2 cellular contexts compared by ENCODE assay signal in the genomic region with DNA sequence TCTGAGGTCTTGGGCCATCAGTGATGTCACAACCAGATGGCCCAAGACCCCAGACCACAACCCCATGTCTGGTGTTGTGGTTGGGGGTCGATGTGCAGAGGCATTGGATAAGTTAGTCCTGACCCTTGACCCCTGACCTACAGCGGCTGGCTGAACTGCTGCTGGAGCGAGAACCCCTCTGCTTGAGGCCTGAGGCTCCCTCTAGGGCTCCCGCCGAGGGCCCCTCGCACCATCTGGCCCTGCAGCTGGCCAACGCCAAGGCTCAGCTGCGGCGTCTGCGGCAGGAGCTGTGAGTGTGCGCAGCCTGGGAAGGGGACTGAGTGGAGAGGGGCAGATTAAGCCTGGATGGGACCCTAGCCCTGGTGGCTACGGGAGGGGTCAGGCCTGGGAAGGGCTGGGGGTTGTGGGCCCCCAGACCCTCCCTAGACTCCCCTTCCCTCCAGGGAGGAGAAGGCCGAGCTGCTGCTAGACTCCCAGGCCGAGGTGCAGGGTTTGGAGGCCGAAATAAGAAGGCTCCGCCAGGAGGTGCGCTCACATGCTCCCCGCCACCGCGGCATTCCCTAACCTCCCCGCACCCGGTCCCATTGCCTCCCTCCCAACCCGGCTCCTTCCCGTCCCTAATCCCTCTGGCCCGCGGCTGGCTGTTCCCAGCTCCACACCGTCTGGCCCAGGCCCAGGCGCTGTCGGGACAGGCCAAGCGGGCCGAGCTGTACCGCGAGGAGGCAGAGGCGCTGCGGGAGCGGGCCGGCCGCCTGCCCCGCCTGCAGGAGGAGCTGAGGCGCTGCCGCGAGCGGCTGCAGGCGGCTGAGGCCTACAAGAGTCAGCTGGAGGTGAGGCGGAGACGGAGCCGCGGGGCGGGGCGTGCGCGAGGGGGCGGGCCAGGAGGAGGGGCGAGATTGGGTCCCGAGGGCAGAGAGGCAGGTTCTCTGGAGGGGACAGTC.
TF ChIP-seq lines count a peak whose summit lies in the region.

No MANE protein-coding gene starts in this region.

TF ChIP-seq in SK-N-SH, 30 proteins besides CTCF, POLR2A, EP300 and RAD21:
- TF ChIP-seq GATA2 (CRISPR knock-in tag; IDR thresholded peaks at IDR 0.05) (no peak), RXRA (IDR thresholded peaks at IDR 0.05; ENCODE audit: borderline replicate concordance, low read depth) (no peak), YY1 (IDR thresholded peaks at IDR 0.05; ENCODE audit: low read depth) (no peak), GABPA (IDR thresholded peaks at IDR 0.05; ENCODE audit: low read depth) (no peak), SMC3 (IDR thresholded peaks at IDR 0.05; ENCODE audit: low read depth, low read length) (no peak), RFX5 (IDR thresholded peaks at IDR 0.05; ENCODE audit: low read length) (no peak), CHD2 (IDR thresholded peaks at IDR 0.05; ENCODE audit: low read length, partially characterized antibody) (no peak), EZH2phosphoT487 (IDR thresholded peaks at IDR 0.05; ENCODE audit: borderline replicate concordance, low read depth) (no peak), TCF12 (IDR thresholded peaks at IDR 0.05) (no peak), MEF2A (IDR thresholded peaks at IDR 0.05; ENCODE audit: borderline replicate concordance, low read depth) (no peak), ELF1 (IDR thresholded peaks at IDR 0.05) (no peak), MXI1 (IDR thresholded peaks at IDR 0.05; ENCODE audit: low read depth, low read length) (no peak), TEAD4 (IDR thresholded peaks at IDR 0.05; ENCODE audit: borderline replicate concordance, insufficient read depth) (no peak)
- TF ChIP-seq, protein P1, sequence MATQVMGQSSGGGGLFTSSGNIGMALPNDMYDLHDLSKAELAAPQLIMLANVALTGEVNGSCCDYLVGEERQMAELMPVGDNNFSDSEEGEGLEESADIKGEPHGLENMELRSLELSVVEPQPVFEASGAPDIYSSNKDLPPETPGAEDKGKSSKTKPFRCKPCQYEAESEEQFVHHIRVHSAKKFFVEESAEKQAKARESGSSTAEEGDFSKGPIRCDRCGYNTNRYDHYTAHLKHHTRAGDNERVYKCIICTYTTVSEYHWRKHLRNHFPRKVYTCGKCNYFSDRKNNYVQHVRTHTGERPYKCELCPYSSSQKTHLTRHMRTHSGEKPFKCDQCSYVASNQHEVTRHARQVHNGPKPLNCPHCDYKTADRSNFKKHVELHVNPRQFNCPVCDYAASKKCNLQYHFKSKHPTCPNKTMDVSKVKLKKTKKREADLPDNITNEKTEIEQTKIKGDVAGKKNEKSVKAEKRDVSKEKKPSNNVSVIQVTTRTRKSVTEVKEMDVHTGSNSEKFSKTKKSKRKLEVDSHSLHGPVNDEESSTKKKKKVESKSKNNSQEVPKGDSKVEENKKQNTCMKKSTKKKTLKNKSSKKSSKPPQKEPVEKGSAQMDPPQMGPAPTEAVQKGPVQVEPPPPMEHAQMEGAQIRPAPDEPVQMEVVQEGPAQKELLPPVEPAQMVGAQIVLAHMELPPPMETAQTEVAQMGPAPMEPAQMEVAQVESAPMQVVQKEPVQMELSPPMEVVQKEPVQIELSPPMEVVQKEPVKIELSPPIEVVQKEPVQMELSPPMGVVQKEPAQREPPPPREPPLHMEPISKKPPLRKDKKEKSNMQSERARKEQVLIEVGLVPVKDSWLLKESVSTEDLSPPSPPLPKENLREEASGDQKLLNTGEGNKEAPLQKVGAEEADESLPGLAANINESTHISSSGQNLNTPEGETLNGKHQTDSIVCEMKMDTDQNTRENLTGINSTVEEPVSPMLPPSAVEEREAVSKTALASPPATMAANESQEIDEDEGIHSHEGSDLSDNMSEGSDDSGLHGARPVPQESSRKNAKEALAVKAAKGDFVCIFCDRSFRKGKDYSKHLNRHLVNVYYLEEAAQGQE (IDR thresholded peaks at IDR 0.05; ENCODE audit: low read depth, low read length) = no peak
- TF ChIP-seq, protein P2, sequence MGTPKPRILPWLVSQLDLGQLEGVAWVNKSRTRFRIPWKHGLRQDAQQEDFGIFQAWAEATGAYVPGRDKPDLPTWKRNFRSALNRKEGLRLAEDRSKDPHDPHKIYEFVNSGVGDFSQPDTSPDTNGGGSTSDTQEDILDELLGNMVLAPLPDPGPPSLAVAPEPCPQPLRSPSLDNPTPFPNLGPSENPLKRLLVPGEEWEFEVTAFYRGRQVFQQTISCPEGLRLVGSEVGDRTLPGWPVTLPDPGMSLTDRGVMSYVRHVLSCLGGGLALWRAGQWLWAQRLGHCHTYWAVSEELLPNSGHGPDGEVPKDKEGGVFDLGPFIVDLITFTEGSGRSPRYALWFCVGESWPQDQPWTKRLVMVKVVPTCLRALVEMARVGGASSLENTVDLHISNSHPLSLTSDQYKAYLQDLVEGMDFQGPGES (IDR thresholded peaks at IDR 0.05; ENCODE audit: low read depth, low read length) = no peak
- TF ChIP-seq, protein P3, sequence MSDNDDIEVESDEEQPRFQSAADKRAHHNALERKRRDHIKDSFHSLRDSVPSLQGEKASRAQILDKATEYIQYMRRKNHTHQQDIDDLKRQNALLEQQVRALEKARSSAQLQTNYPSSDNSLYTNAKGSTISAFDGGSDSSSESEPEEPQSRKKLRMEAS (IDR thresholded peaks at IDR 0.05; ENCODE audit: low read depth) = no peak
- TF ChIP-seq, protein P4, sequence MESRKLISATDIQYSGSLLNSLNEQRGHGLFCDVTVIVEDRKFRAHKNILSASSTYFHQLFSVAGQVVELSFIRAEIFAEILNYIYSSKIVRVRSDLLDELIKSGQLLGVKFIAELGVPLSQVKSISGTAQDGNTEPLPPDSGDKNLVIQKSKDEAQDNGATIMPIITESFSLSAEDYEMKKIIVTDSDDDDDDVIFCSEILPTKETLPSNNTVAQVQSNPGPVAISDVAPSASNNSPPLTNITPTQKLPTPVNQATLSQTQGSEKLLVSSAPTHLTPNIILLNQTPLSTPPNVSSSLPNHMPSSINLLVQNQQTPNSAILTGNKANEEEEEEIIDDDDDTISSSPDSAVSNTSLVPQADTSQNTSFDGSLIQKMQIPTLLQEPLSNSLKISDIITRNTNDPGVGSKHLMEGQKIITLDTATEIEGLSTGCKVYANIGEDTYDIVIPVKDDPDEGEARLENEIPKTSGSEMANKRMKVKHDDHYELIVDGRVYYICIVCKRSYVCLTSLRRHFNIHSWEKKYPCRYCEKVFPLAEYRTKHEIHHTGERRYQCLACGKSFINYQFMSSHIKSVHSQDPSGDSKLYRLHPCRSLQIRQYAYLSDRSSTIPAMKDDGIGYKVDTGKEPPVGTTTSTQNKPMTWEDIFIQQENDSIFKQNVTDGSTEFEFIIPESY (IDR thresholded peaks at IDR 0.05; ENCODE audit: borderline replicate concordance, low read depth) = no peak

TF ChIP-seq in SK-N-SH treated with all-trans-retinoic acid at 6 μM for 48 hours, 23 proteins besides CTCF, POLR2A, EP300 and RAD21:
- TF ChIP-seq, protein P5, sequence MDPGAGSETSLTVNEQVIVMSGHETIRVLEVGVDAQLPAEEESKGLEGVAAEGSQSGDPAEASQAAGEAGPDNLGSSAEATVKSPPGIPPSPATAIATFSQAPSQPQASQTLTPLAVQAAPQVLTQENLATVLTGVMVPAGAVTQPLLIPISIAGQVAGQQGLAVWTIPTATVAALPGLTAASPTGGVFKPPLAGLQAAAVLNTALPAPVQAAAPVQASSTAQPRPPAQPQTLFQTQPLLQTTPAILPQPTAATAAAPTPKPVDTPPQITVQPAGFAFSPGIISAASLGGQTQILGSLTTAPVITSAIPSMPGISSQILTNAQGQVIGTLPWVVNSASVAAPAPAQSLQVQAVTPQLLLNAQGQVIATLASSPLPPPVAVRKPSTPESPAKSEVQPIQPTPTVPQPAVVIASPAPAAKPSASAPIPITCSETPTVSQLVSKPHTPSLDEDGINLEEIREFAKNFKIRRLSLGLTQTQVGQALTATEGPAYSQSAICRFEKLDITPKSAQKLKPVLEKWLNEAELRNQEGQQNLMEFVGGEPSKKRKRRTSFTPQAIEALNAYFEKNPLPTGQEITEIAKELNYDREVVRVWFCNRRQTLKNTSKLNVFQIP (CRISPR knock-in tag; IDR thresholded peaks at IDR 0.05; ENCODE audit: borderline replicate concordance, low read depth) = no peak
- TF ChIP-seq ESRRG (CRISPR knock-in tag; IDR thresholded peaks at IDR 0.05) = no peak
- TF ChIP-seq, protein P6, sequence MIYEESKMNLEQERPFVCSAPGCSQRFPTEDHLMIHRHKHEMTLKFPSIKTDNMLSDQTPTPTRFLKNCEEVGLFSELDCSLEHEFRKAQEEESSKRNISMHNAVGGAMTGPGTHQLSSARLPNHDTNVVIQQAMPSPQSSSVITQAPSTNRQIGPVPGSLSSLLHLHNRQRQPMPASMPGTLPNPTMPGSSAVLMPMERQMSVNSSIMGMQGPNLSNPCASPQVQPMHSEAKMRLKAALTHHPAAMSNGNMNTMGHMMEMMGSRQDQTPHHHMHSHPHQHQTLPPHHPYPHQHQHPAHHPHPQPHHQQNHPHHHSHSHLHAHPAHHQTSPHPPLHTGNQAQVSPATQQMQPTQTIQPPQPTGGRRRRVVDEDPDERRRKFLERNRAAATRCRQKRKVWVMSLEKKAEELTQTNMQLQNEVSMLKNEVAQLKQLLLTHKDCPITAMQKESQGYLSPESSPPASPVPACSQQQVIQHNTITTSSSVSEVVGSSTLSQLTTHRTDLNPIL (CRISPR knock-in tag; IDR thresholded peaks at IDR 0.05; ENCODE audit: low read depth) = no peak
- no peak for TF ChIP-seq TCF4 (CRISPR knock-in tag; IDR thresholded peaks at IDR 0.05; ENCODE audit: borderline replicate concordance)
- no peak for TF ChIP-seq SNAI2 (CRISPR knock-in tag; IDR thresholded peaks at IDR 0.05)
